Comparison of ENCODE assay signal across 17 cellular contexts in the genomic region with DNA sequence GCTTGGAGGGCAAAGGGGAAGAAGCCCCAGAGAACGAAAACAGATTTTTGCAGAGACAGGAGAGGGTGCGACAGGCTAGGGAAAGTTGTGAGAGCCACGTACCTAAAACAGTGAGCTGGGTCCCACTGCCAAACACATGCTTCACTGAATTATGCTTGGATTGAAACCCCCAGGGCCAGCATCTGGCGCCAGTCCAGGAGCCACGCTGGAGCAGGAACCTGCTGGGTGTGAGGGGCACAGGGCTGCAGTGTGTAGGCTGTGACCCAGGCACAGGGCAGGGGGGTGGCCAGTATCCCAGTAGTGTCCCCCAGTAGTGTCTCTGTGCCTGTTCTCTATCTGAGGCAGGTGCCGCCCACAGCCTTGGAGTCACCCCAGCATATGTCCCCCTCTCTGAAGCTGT. TPM values are rescaled to one million over a fixed set of nuclear protein-coding genes. Genes with fewer than 3 reads are reported as not detected.
DNase-seq lines count a peak whose midpoint lies in the region; ATAC-seq and TF ChIP-seq lines count a peak whose summit lies in the region.
"Not testable (repeated sequence)": the region's sequence is repeated elsewhere in the genome, so short reads cannot be mapped to it uniquely, and the experiment has no call there.
"Had no signal": no experiment of that assay in that cellular context is flagged by ENCODE, and none has a peak within 500 bp of the region (broad histone marks: within the 10 kb centered on the region; RNA-seq: fewer than 3 reads in every experiment).

No MANE protein-coding gene starts in this region.

- H3K4me3 ChIP-seq in DND-41 (ENCODE audit: low read depth in 1 of 2, low read length in 2 of 2); SK-N-SH (ENCODE audit: low read depth in 2 of 2, low read length in 1 of 2); right cardiac atrium (ENCODE audit: low read length); mucosa of descending colon; upper lobe of right lung: not testable (repeated sequence)

- H3K4me1 ChIP-seq in DND-41 (ENCODE audit: insufficient read depth, low read length); SK-N-SH (ENCODE audit: control insufficient read depth in 1 of 2, insufficient read depth in 2 of 2, low read depth in 1 of 2, low read length in 1 of 2); right cardiac atrium (ENCODE audit: control insufficient read depth, insufficient read depth, low read length); mucosa of descending colon (ENCODE audit: low read depth); upper lobe of right lung: not testable (repeated sequence)

- H3K9ac ChIP-seq in DND-41 (ENCODE audit: low read depth, low read length); SK-N-SH: not testable (repeated sequence)

- H3K9me2 ChIP-seq in SK-N-SH = not testable (repeated sequence)

- POLR2A ChIA-PET in SK-N-SH (lab: Yijun Ruan, JAX) = not testable (repeated sequence)

- not testable (repeated sequence) for TF ChIP-seq EP300 in SK-N-SH (IDR thresholded peaks at IDR 0.05; ENCODE audit: borderline replicate concordance in 1 of 2, low read depth in 1 of 2, low read length in 1 of 2)

- TF ChIP-seq CTCF in DND-41 (IDR thresholded peaks at IDR 0.05; ENCODE audit: borderline replicate concordance, extremely low read depth, low read length, poor library complexity, severe bottlenecking); SK-N-SH (IDR thresholded peaks at IDR 0.05); mucosa of descending colon (IDR thresholded peaks at IDR 0.05); upper lobe of right lung (IDR thresholded peaks at IDR 0.05): not testable (repeated sequence)

- not testable (repeated sequence) for H3F3A ChIP-seq in SK-N-SH (replicated peaks; ENCODE audit: insufficient read depth)

- not testable (repeated sequence) for H3K27ac ChIP-seq in DND-41 (ENCODE audit: low read length); SK-N-SH (ENCODE audit: low read depth in 2 of 2, low read length in 1 of 2); right cardiac atrium (ENCODE audit: low read length); upper lobe of right lung

- CTCF ChIA-PET in SK-N-SH (lab: Yijun Ruan, JAX) = not testable (repeated sequence)

- not testable (repeated sequence) for DNase-seq in DND-41, Right ventricle myocardium superior, right cardiac atrium, mucosa of descending colon, upper lobe of right lung
- DNase-seq in SK-N-SH (peak; percentile 30), sciatic nerve (ENCODE audit: low spot score) (peak; percentile 51)

- not testable (repeated sequence) for H3K9me3 ChIP-seq in DND-41 (ENCODE audit: insufficient read depth, low read length, severe bottlenecking); SK-N-SH; right cardiac atrium (ENCODE audit: control insufficient read depth, low read length); mucosa of descending colon; upper lobe of right lung

- H3K4me2 ChIP-seq in DND-41 (ENCODE audit: insufficient read depth, low read length); SK-N-SH: not testable (repeated sequence)

- WGBS in SK-N-SH (ENCODE audit: low lambda C conversion rate) = 81% methylated on average over 4 of the region's 6 CpGs
- 59% methylated on average over 6 of the region's 6 CpGs for WGBS in right cardiac atrium

- intact Hi-C loops in Right ventricle myocardium superior (cut with DNase I); right cardiac atrium (cut with DNase I); mucosa of descending colon (cut with DNase I, micrococcal nuclease); sciatic nerve (cut with DNase I); upper lobe of right lung (cut with DNase I): not testable (repeated sequence)

- H4K20me1 ChIP-seq in DND-41 (ENCODE audit: insufficient read depth, low read length); SK-N-SH (ENCODE audit: insufficient read depth): not testable (repeated sequence)

- not testable (repeated sequence) for H3K79me2 ChIP-seq in DND-41 (ENCODE audit: insufficient read depth, low read length); SK-N-SH (ENCODE audit: insufficient read depth)

- H2AFZ ChIP-seq in DND-41 (ENCODE audit: low read depth, low read length); SK-N-SH (ENCODE audit: low read depth): not testable (repeated sequence)

- H3K27me3 ChIP-seq in DND-41 (ENCODE audit: insufficient read depth, low read length, poor library complexity); SK-N-SH (ENCODE audit: insufficient read depth); right cardiac atrium (ENCODE audit: control insufficient read depth, insufficient read depth); upper lobe of right lung: not testable (repeated sequence)

- ATAC-seq in DND-41 (ENCODE audit: insufficient read depth, low read depth) (0 out of 3 replicates have a peak, but pooled peaks have one; percentile 21), Right ventricle myocardium superior (ENCODE audit: poor library complexity) (peak; percentile 12), right cardiac atrium (peak; percentile 23 to 44), mucosa of descending colon (peak; percentile 18), upper lobe of right lung (peak; percentile 27)
- not testable (repeated sequence) for ATAC-seq in sciatic nerve

- H3K36me3 ChIP-seq in DND-41 (ENCODE audit: insufficient read depth, low read length); SK-N-SH (replicated peaks in 1 of 2; ENCODE audit: control insufficient read depth in 1 of 2, insufficient read depth in 2 of 2, low read length in 1 of 2); mucosa of descending colon (ENCODE audit: low read depth); upper lobe of right lung: not testable (repeated sequence)

- not testable (repeated sequence) for TF ChIP-seq RAD21 in SK-N-SH (IDR thresholded peaks at IDR 0.05; ENCODE audit: low read length)

RNA-seq across cellular contexts. Expression of gene DRICH1, which starts 8.1 kb away (rescaled TPM):
- polyA plus RNA-seq in SK-N-SH (2012; rRNA removed) (0.21 and 0.41 TPM in 2 replicates), right cardiac atrium (0.09 TPM)
- 0.10 and 0.12 TPM in 2 replicates for polyA plus RNA-seq in SK-N-SH (2012; cell fraction: cytosol; rRNA removed)
- 2.4 and 2.6 TPM in 2 replicates for polyA plus RNA-seq in SK-N-SH (2012; cell fraction: nucleus; rRNA removed)
- total RNA-seq in Right ventricle myocardium superior (0.16 TPM), right cardiac atrium (under 1 TPM in 1 of 4 donors, not detected in 3; 0.37 TPM), mucosa of descending colon (1 to 10 TPM in 1 of 3 donors, under 1 TPM in 2; 0.65 to 1.9 (median 0.85) TPM), sciatic nerve (1.3 TPM), upper lobe of right lung (0.96 TPM)
- total RNA-seq: A172; CD4-positive, CD25-positive, alpha-beta regulatory T cell; Daoy; G401; GM23338; H4; H9 had no signal
- polyA plus RNA-seq: GM23338 had no signal

RNA-seq across cellular contexts. Expression of gene RGL4, which starts 50.6 kb away (rescaled TPM):
- polyA plus RNA-seq in SK-N-SH (2012; rRNA removed) = not detected in 2 replicates
- polyA plus RNA-seq in SK-N-SH (2012; cell fraction: cytosol; rRNA removed) = under 0.01 TPM in 1 of 2 replicates, not detected in the other
- not detected in 2 replicates for polyA plus RNA-seq in SK-N-SH (2012; cell fraction: nucleus; rRNA removed)
- not detected for total RNA-seq in Right ventricle myocardium superior
- not detected for total RNA-seq in right cardiac atrium
- 0.45 TPM for polyA plus RNA-seq in right cardiac atrium
- under 1 TPM in 2 of 3 donors, not detected in 1; 0.29 to 0.34 TPM for total RNA-seq in mucosa of descending colon
- 1.2 TPM for total RNA-seq in sciatic nerve
- total RNA-seq in upper lobe of right lung = 1.2 TPM
- total RNA-seq: A172, A673, Caco-2, Daoy, G401, GM23338, H4, H9, HFFc6 had no signal
